Comparison of ENCODE assay signal across 24 cellular contexts in the genomic region with DNA sequence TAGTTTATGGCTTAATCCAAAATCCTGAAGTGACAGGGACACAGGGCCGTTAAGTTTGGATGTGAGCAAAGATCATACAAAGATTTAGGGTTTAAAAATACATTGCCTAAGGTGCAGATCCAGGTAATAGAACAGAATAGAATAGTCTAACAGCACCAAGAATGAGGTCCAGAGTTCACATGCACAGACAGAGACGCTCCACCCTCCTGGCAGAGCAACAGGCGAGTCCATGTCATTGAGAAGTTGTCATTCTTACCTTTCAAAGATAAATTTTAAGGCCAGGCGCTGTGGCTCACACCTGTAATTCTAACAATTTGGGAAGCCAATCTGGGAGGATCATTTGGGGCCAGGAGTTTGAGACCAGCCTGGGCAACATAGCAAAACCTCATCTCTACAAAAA.
DNase-seq lines count a peak whose midpoint lies in the region; ATAC-seq, FAIRE-seq and TF ChIP-seq lines count a peak whose summit lies in the region.
"Had no signal": no experiment of that assay in that cellular context is flagged by ENCODE, and none has a peak within 500 bp of the region (broad histone marks: within the 10 kb centered on the region; RNA-seq: fewer than 3 reads in every experiment).

No MANE protein-coding gene starts in this region.

- CTCF ChIA-PET in SK-N-SH (lab: Yijun Ruan, JAX), result interaction anchor here (1.9 kb wide), 1 partner anchor 653 kb away, joined by 5 read pairs; no protein-coding TSS in a partner anchor
- CTCF ChIA-PET in A549 (lab: Yijun Ruan, JAX), result no interaction called here

- H4K8ac ChIP-seq in mesendoderm (ENCODE audit: low read depth, low read length), result no peak overlapping the region

- no peak for ATAC-seq in SK-N-SH treated with all-trans-retinoic acid at 6 μM for 48 hours
- no peak for ATAC-seq in A549
- no peak for ATAC-seq in gastroesophageal sphincter
- ATAC-seq: GM23338, HCT116 had no signal

- no peak overlapping the region for H3K4ac ChIP-seq in mesendoderm (ENCODE audit: low read depth, low read length)

- TF ChIP-seq POLR2A in A549 (IDR thresholded peaks at IDR 0.05; ENCODE audit: low read length) (no peak), gastroesophageal sphincter (IDR thresholded peaks at IDR 0.05) (no peak)

- no peak overlapping the region for H3K23ac ChIP-seq in mesendoderm (ENCODE audit: low read length)

- no peak for FAIRE-seq in A549 (lab: Jason Lieb, UNC)
- FAIRE-seq: A204.1, GM12891, GM18507 had no signal

- H3K9me2 ChIP-seq in SK-N-SH (no peaks in the 10 kb centered on the region), hepatocyte (replicated peaks; ENCODE audit: insufficient read depth) (no peaks in the 10 kb centered on the region)

- H3K36me3 ChIP-seq in SK-N-SH (replicated peaks in 1 of 2; ENCODE audit: control insufficient read depth in 1 of 2, insufficient read depth in 2 of 2, low read length in 1 of 2) (no peaks in the 10 kb centered on the region), gastroesophageal sphincter (no peaks in the 10 kb centered on the region), mesendoderm (ENCODE audit: control insufficient read depth, insufficient read depth, low read length) (no peaks in the 10 kb centered on the region), hepatocyte (replicated peaks; ENCODE audit: insufficient read depth, low read depth) (no peaks in the 10 kb centered on the region)

- H3K9ac ChIP-seq in SK-N-SH, result no peak overlapping the region
- H3K9ac ChIP-seq in mesendoderm (ENCODE audit: low read length), result no peak overlapping the region

- H3K27me3 ChIP-seq in SK-N-SH (ENCODE audit: insufficient read depth) (no peaks in the 10 kb centered on the region), gastroesophageal sphincter (no peaks in the 10 kb centered on the region), mesendoderm (ENCODE audit: insufficient read depth, low read length, poor library complexity) (no peaks in the 10 kb centered on the region), hepatocyte (no peaks in the 10 kb centered on the region)

- no peak overlapping the region for H2BK120ac ChIP-seq in mesendoderm (ENCODE audit: low read depth, low read length)

- no peak overlapping the region for H2BK5ac ChIP-seq in mesendoderm (ENCODE audit: low read length)

- H3K56ac ChIP-seq in mesendoderm (ENCODE audit: low read length), result no peak overlapping the region

- no peaks in the 10 kb centered on the region for H3K79me2 ChIP-seq in SK-N-SH (ENCODE audit: insufficient read depth)
- H3K79me2 ChIP-seq in mesendoderm (ENCODE audit: control insufficient read depth, insufficient read depth, low read length), result no peaks in the 10 kb centered on the region
- no peaks in the 10 kb centered on the region for H3K79me2 ChIP-seq in hepatocyte

- no peaks in the 10 kb centered on the region for H3F3A ChIP-seq in SK-N-SH (replicated peaks; ENCODE audit: insufficient read depth)

- H4K20me1 ChIP-seq in SK-N-SH (ENCODE audit: insufficient read depth) (no peaks in the 10 kb centered on the region), hepatocyte (ENCODE audit: insufficient read depth, poor library complexity, severe bottlenecking) (no peaks in the 10 kb centered on the region)

- no peak overlapping the region for H4K5ac ChIP-seq in mesendoderm (ENCODE audit: low read length)

- no peak overlapping the region for H2BK15ac ChIP-seq in mesendoderm (replicated peaks; ENCODE audit: low read depth)

- peaks cover 0 to 6% of the 10 kb centered on the region in 2 experiments; a peak in 1 of 4 replicates for H3K4me1 ChIP-seq in SK-N-SH (ENCODE audit: control insufficient read depth in 1 of 2, insufficient read depth in 2 of 2, low read depth in 1 of 2, low read length in 1 of 2)
- H3K4me1 ChIP-seq in A549, result peaks cover 20% of the 10 kb centered on the region
- peaks cover 0 to 13% (median 0%) of the 10 kb centered on the region in 3 donors for H3K4me1 ChIP-seq in gastroesophageal sphincter
- peaks cover 2% of the 10 kb centered on the region for H3K4me1 ChIP-seq in mesendoderm (ENCODE audit: control insufficient read depth, low read depth, low read length)
- peaks cover 9% of the 10 kb centered on the region for H3K4me1 ChIP-seq in hepatocyte (ENCODE audit: insufficient read depth)

- H3K4me2 ChIP-seq in SK-N-SH (0 out of 2 replicates have a peak overlapping the region, but pooled peaks have one; percentile 17), A549 (peak overlapping the region; percentile 54), mesendoderm (ENCODE audit: low read length) (no peak overlapping the region), hepatocyte (no peak overlapping the region)
- H3K4me2 ChIP-seq: GM23338 had no signal

- TF ChIP-seq RAD21 in SK-N-SH (IDR thresholded peaks at IDR 0.05; ENCODE audit: low read length), result no peak
- no peak for TF ChIP-seq RAD21 in A549 (conservative IDR thresholded peaks at IDR 0.05 in 1 of 2, IDR thresholded peaks at IDR 0.05 in 1 of 2)

- H3K27ac ChIP-seq in SK-N-SH (ENCODE audit: low read depth in 2 of 2, low read length in 1 of 2) (no peak overlapping the region), A549 (peak overlapping the region; percentile 24 to 58; a peak in 4 of 6 replicates), gastroesophageal sphincter (peak overlapping the region in 3 of 4 donors; percentile 31 to 56 (median 52)), mesendoderm (ENCODE audit: low read depth, low read length) (peak overlapping the region; percentile 49), hepatocyte (no peak overlapping the region)
- H3K27ac ChIP-seq: 22Rv1 had no signal

- H3K18ac ChIP-seq in mesendoderm (ENCODE audit: low read length), result no peak overlapping the region

- H3K4me3 ChIP-seq in SK-N-SH (ENCODE audit: low read depth in 2 of 2, low read length in 1 of 2), result no peak overlapping the region
- no peak overlapping the region for H3K4me3 ChIP-seq in A549
- H3K4me3 ChIP-seq in gastroesophageal sphincter, result no peak overlapping the region
- no peak overlapping the region for H3K4me3 ChIP-seq in mesendoderm (ENCODE audit: low read length)
- H3K4me3 ChIP-seq in hepatocyte, result no peak overlapping the region
- H3K4me3 ChIP-seq: GM23338 had no signal

- TF ChIP-seq CTCF in SK-N-SH (IDR thresholded peaks at IDR 0.05) (no peak), A549 (IDR thresholded peaks at IDR 0.05) (no peak), gastroesophageal sphincter (IDR thresholded peaks at IDR 0.05) (no peak), hepatocyte (IDR thresholded peaks at IDR 0.05; ENCODE audit: poor library complexity) (no peak)

- no peak for TF ChIP-seq EP300 in SK-N-SH (IDR thresholded peaks at IDR 0.05; ENCODE audit: borderline replicate concordance in 1 of 2, low read depth in 1 of 2, low read length in 1 of 2)
- no peak for TF ChIP-seq EP300 in A549 (IDR thresholded peaks at IDR 0.05)
- no peak for TF ChIP-seq EP300 in gastroesophageal sphincter (IDR thresholded peaks at IDR 0.05)

- H3K9me3 ChIP-seq in SK-N-SH (no peaks in the 10 kb centered on the region), A549 (no peaks in the 10 kb centered on the region), gastroesophageal sphincter (no peaks in the 10 kb centered on the region), hepatocyte (ENCODE audit: low read depth) (no peaks in the 10 kb centered on the region)

- WGBS in SK-N-SH (ENCODE audit: low lambda C conversion rate), result 44% methylated on average over 4 of the region's 4 CpGs
- WGBS in A549 (ENCODE audit: missing lambda C conversion rate), result 51% methylated on average over 4 of the region's 4 CpGs
- WGBS in gastroesophageal sphincter (ENCODE audit: low coverage in 1 of 2), 2 donors, result 75 to 81% methylated on average over 3 to 4 of the region's 4 CpGs
- WGBS in mesendoderm (ENCODE audit: extremely low coverage, insufficient coverage, low lambda C conversion rate), result no CpG with 5 or more reads among the region's 4 CpGs
- WGBS in hepatocyte (ENCODE audit: low lambda C conversion rate, missing lambda C conversion rate), result 55% methylated on average over 4 of the region's 4 CpGs

- no peak overlapping the region for H2AFZ ChIP-seq in SK-N-SH (ENCODE audit: low read depth)
- no peak overlapping the region for H2AFZ ChIP-seq in hepatocyte
- H2AFZ ChIP-seq: GM23338 had no signal

- no peak overlapping the region for H2AK5ac ChIP-seq in mesendoderm (ENCODE audit: low read length)

- H3K79me1 ChIP-seq in mesendoderm (ENCODE audit: low read length), result no peaks in the 10 kb centered on the region

- DNase-seq in SK-N-SH, result no peak
- DNase-seq in A549 (ENCODE audit: low read depth in 1 of 2, low spot score in 1 of 2), result no peak
- no peak for DNase-seq in mesendoderm
- no peak for DNase-seq in hepatocyte (ENCODE audit: low spot score)
- no peak for DNase-seq in activated naive CD4-positive, alpha-beta T cell treated with Interleukin-2 at 50 U/mL for 16 hours
- no peak for DNase-seq in activated CD4-positive, alpha-beta T cell treated with anti-CD3 and anti-CD28 coated beads for 1 hour
- DNase-seq: ACHN; AML-193; C1 segment of cervical spinal cord; Calu3; CD4-positive, alpha-beta memory T cell; COR-L47; DMS53; DMS79 treated with DMSO at 0.1 percent for 48 hours; GF-D8; H9 had no signal

- POLR2A ChIA-PET in SK-N-SH (lab: Yijun Ruan, JAX), result no interaction called here
- POLR2A ChIA-PET in A549 (lab: Yijun Ruan, JAX), result no interaction called here

TF ChIP-seq in SK-N-SH, 30 proteins besides CTCF, POLR2A, EP300 and RAD21 (continues in another document):
- TF ChIP-seq USF2 (IDR thresholded peaks at IDR 0.05; ENCODE audit: borderline replicate concordance, low read depth, low read length), result no peak

TF ChIP-seq in SK-N-SH treated with all-trans-retinoic acid at 6 μM for 48 hours, 23 proteins besides CTCF, POLR2A, EP300 and RAD21 (continues in another document):
- no peak for TF ChIP-seq RARB (CRISPR knock-in tag; IDR thresholded peaks at IDR 0.05)
- no peak for TF ChIP-seq ZNF565 (CRISPR knock-in tag; conservative IDR thresholded peaks at IDR 0.05; ENCODE audit: low read depth)
- no peak for TF ChIP-seq SNAI2 (CRISPR knock-in tag; IDR thresholded peaks at IDR 0.05)

TF ChIP-seq in A549, 52 proteins besides CTCF, POLR2A, EP300 and RAD21:
- TF ChIP-seq NR3C1 (IDR thresholded peaks at IDR 0.05), result no peak
- TF ChIP-seq ZSCAN20 (CRISPR knock-in tag; IDR thresholded peaks at IDR 0.05), result no peak
- TF ChIP-seq HEYL (CRISPR knock-in tag; IDR thresholded peaks at IDR 0.05), result no peak

Comparison
In these comparisons a context has a peak if more than half of its experiments do, and no peak if none do; other contexts are left out.
1. H3K27ac ChIP-seq: peak in A549 (2 of 2), gastroesophageal sphincter (3 of 4) and mesendoderm (single experiment); none in SK-N-SH (0 of 2) and hepatocyte (single experiment).
2. H3K4me2 ChIP-seq: peak in SK-N-SH (single experiment) and A549 (single experiment); none in mesendoderm (single experiment) and hepatocyte (single experiment).